ENCODE assay signal across 16 cellular contexts in the genomic region with DNA sequence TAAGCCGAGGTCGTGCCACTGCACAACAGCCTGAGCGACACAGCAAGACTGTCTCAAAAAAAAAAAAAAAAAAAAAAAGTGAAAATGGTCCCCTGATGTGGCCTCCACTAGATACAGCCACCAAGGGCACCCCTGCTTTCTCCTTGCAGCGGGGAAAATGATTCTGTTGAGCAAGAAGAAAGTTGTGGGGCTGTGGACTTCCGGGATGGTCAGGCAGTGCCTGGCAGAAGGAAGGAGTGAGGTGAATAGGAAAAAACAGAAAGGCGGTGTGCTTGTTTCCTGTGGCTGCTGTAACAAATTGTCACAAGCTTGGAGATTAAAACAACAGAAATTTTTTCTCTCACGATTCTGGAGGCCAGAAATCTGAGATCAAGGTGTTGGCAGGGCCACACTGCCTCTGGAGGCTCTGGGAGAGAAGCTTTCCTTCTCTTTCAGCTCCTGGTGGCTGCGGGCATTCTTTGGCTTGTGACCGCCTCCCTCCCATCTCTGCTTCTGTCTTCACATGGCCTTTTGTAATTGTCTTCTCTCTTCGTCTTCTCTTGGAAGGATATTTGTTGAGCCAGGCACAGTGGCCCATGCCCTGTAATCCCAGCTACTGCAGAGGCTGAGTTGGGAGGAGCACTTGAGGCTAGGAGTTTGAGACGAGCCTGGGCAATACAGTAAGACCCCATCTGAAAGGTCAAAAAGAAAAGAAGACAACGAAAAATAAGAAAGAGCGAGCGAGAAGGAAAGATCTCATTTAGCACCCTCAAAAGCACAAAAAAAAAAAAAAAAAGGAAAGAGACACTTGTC.
"Had no signal": no experiment of that assay in that cellular context is flagged by ENCODE, and none has a peak within 500 bp of the region (broad histone marks: within the 10 kb centered on the region; RNA-seq: fewer than 3 reads in every experiment).

No MANE protein-coding gene starts in this region.

- H3K36me3 ChIP-seq: breast epithelium, tibial artery, vagina had no signal

- H3K27me3 ChIP-seq: breast epithelium, tibial artery, vagina had no signal

- H3K27ac ChIP-seq: breast epithelium, tibial artery, vagina had no signal

- H3K4me3 Mint-ChIP-seq: stimulated activated effector memory CD8-positive, alpha-beta T cell treated with anti-CD3 and anti-CD28 coated beads, Interleukin-12 subunit alpha, Interleukin-12 subunit beta, amount 100 ng/mL, for 72 hours; T-helper 2 cell treated with Interferon-gamma antibody and Interleukin-4, amounts not matched to agents 5 μg/mL and 100 μg/mL, for 36 hours had no signal

- H3K4me1 Mint-ChIP-seq: stimulated activated effector memory CD8-positive, alpha-beta T cell treated with anti-CD3 and anti-CD28 coated beads, Interleukin-12 subunit alpha, Interleukin-12 subunit beta, amount 100 ng/mL, for 72 hours had no signal

- H3K9me3 ChIP-seq: vagina had no signal

- ATAC-seq: esophagus mucosa; left cardiac atrium; right cardiac atrium; stimulated activated effector memory CD8-positive, alpha-beta T cell treated with anti-CD3 and anti-CD28 coated beads, Interleukin-12 subunit alpha, Interleukin-12 subunit beta, amount 100 ng/mL, for 72 hours had no signal

- H3K4me2 ChIP-seq: smooth muscle cell had no signal

- H3K4me1 ChIP-seq: breast epithelium had no signal

- H3K36me3 Mint-ChIP-seq: immature natural killer cell; stimulated activated effector memory CD8-positive, alpha-beta T cell treated with anti-CD3 and anti-CD28 coated beads, Interleukin-12 subunit alpha, Interleukin-12 subunit beta, amount 100 ng/mL, for 72 hours had no signal

- DNase-seq: activated CD4-positive, alpha-beta T cell treated with anti-CD3 and anti-CD28 coated beads for 1 hour; activated CD8-positive, alpha-beta memory T cell treated with anti-CD3 and anti-CD28 coated beads for 24 hours; activated T-cell treated with anti-CD3 and anti-CD28 coated beads for 4 hours; immature natural killer cell; left cardiac atrium; naive B cell; right cardiac atrium; tibial artery had no signal

- H3K4me3 ChIP-seq: breast epithelium, lung, smooth muscle cell, tibial artery, vagina had no signal

- H3K27ac Mint-ChIP-seq: activated naive CD4-positive, alpha-beta T cell treated with anti-CD3 and anti-CD28 coated beads, Interleukin-2, amount 50 U/mL, for 72 hours; immature natural killer cell; stimulated activated effector memory CD8-positive, alpha-beta T cell treated with anti-CD3 and anti-CD28 coated beads, Interleukin-12 subunit alpha, Interleukin-12 subunit beta, amount 100 ng/mL, for 72 hours; T-helper 2 cell treated with Interferon-gamma antibody and Interleukin-4, amounts not matched to agents 5 μg/mL and 100 μg/mL, for 36 hours had no signal
